In genomic region chr16:11629071-11630030, GRCh38 we compare ENCODE assay signal across 9 cellular contexts. TPM values are rescaled to one million over a fixed set of nuclear protein-coding genes. Genes with fewer than 3 reads are reported as not detected.
DNase-seq lines count a peak whose midpoint lies in the region; FAIRE-seq and TF ChIP-seq lines count a peak whose summit lies in the region.
"Had no signal": no experiment of that assay in that cellular context is flagged by ENCODE, and none has a peak within 500 bp of the region (broad histone marks: within the 10 kb centered on the region; RNA-seq: fewer than 3 reads in every experiment).

No MANE protein-coding gene starts in this region.

- H3K9ac ChIP-seq in SK-N-SH, result no peak overlapping the region

- TF ChIP-seq CTCF in GM06990 (IDR thresholded peaks at IDR 0.05; ENCODE audit: insufficient read depth, low read length, poor library complexity, severe bottlenecking) (no peak), PC-9 (conservative IDR thresholded peaks at IDR 0.05) (no peak), esophagus muscularis mucosa (IDR thresholded peaks at IDR 0.05) (no peak), SK-N-SH (IDR thresholded peaks at IDR 0.05) (no peak)

- TF ChIP-seq RAD21 in SK-N-SH (IDR thresholded peaks at IDR 0.05; ENCODE audit: low read length), result no peak

- DNase-seq in GM06990 (ENCODE audit: extremely low read depth, insufficient read length) (peak; percentile 55), PC-9 (no peak), esophagus muscularis mucosa (ENCODE audit: extremely low spot score) (no peak), posterior vena cava (ENCODE audit: low spot score) (peak; percentile 83), OCI-M2 (lab: John Stamatoyannopoulos, UW; ENCODE audit: unreplicated experiment) (no peak), SK-N-SH (no peak), frontal cortex (ENCODE audit: low spot score in 2 of 2) (no peak)
- DNase-seq in activated CD4-positive, alpha-beta memory T cell treated with anti-CD3 and anti-CD28 coated beads, Interleukin-2, amount 10 ng/mL, durations not matched to agents 7 days and 5 days, result no peak
- DNase-seq: hippocampal formation had no signal

- peaks cover 49% of the 10 kb centered on the region for H3K4me1 ChIP-seq in PC-9 (replicated peaks; ENCODE audit: insufficient read depth)
- peaks cover 10 to 47% (median 40%) of the 10 kb centered on the region in 4 donors for H3K4me1 ChIP-seq in esophagus muscularis mucosa
- H3K4me1 ChIP-seq in SK-N-SH (ENCODE audit: control insufficient read depth in 1 of 2, insufficient read depth in 2 of 2, low read depth in 1 of 2, low read length in 1 of 2), result peaks cover 0 to 6% of the 10 kb centered on the region in 2 experiments; a peak in 1 of 4 replicates

- H3K9me2 ChIP-seq in PC-9 (ENCODE audit: insufficient read depth), result no peaks in the 10 kb centered on the region
- no peaks in the 10 kb centered on the region for H3K9me2 ChIP-seq in SK-N-SH

- H3K27me3 ChIP-seq in GM06990 (replicated peaks; ENCODE audit: control insufficient read depth, insufficient read depth, low read length) (no peaks in the 10 kb centered on the region; the same call in 1 of the 2 replicates), PC-9 (ENCODE audit: insufficient read depth, low read depth) (no peaks in the 10 kb centered on the region), esophagus muscularis mucosa (no peaks in the 10 kb centered on the region), SK-N-SH (ENCODE audit: insufficient read depth) (no peaks in the 10 kb centered on the region)

- H3F3A ChIP-seq in PC-9 (ENCODE audit: insufficient read depth, low read depth) (peaks cover 25% of the 10 kb centered on the region), SK-N-SH (replicated peaks; ENCODE audit: insufficient read depth) (no peaks in the 10 kb centered on the region)

- no peak overlapping the region for H3K27ac Mint-ChIP-seq in activated CD4-positive, alpha-beta memory T cell treated with anti-CD3 and anti-CD28 coated beads, Interleukin-2, amount 10 ng/mL, durations not matched to agents 7 days and 5 days

- H3K27me3 Mint-ChIP-seq in activated CD4-positive, alpha-beta memory T cell treated with anti-CD3 and anti-CD28 coated beads, Interleukin-2, amount 10 ng/mL, durations not matched to agents 7 days and 5 days, result no peaks in the 10 kb centered on the region

- H3K27ac ChIP-seq in PC-9, result peak overlapping the region; percentile 98
- H3K27ac ChIP-seq in esophagus muscularis mucosa (replicated peaks in 1 of 4), result peak overlapping the region; percentile 53 to 70 (median 64)
- H3K27ac ChIP-seq in SK-N-SH (ENCODE audit: low read depth in 2 of 2, low read length in 1 of 2), result no peak overlapping the region

- CTCF ChIA-PET in PC-9 (lab: Charles Lee) (interaction anchor here (0.6 to 0.7 kb wide), 3 partner anchors 14 to 187 kb away, joined by 3 to 10 read pairs (median 5); no protein-coding TSS in a partner anchor), SK-N-SH (lab: Yijun Ruan, JAX) (interaction anchor here (0.7 to 1.0 kb wide), 3 partner anchors 10 to 233 kb away, joined by 3 to 4 read pairs (median 4); no protein-coding TSS in a partner anchor)
- CTCF ChIA-PET in activated CD4-positive, alpha-beta memory T cell treated with anti-CD3 and anti-CD28 coated beads, Interleukin-2, amount 10 ng/mL, durations not matched to agents 7 days and 5 days (lab: Charles Lee), result no interaction called here

- TF ChIP-seq POLR2A in esophagus muscularis mucosa (IDR thresholded peaks at IDR 0.05; ENCODE audit: low read depth), result no peak

- H3K4me3 Mint-ChIP-seq in activated CD4-positive, alpha-beta memory T cell treated with anti-CD3 and anti-CD28 coated beads, Interleukin-2, amount 10 ng/mL, durations not matched to agents 7 days and 5 days, result no peak overlapping the region

- H3K36me3 Mint-ChIP-seq in activated CD4-positive, alpha-beta memory T cell treated with anti-CD3 and anti-CD28 coated beads, Interleukin-2, amount 10 ng/mL, durations not matched to agents 7 days and 5 days (ENCODE audit: low read depth), result no peaks in the 10 kb centered on the region

- no peaks in the 10 kb centered on the region for H3K9me3 ChIP-seq in PC-9 (ENCODE audit: insufficient read depth, low read depth)
- H3K9me3 ChIP-seq in esophagus muscularis mucosa, result no peaks in the 10 kb centered on the region
- H3K9me3 ChIP-seq in SK-N-SH, result no peaks in the 10 kb centered on the region

- no peaks in the 10 kb centered on the region for H4K20me1 ChIP-seq in PC-9 (ENCODE audit: insufficient read depth)
- no peaks in the 10 kb centered on the region for H4K20me1 ChIP-seq in SK-N-SH (ENCODE audit: insufficient read depth)

- 66% methylated on average over 19 of the region's 23 CpGs for WGBS in esophagus muscularis mucosa
- WGBS in SK-N-SH (ENCODE audit: low lambda C conversion rate), result 93% methylated on average over 23 of the region's 23 CpGs

- BruUV-seq in PC-9 (replicated peaks; lab: Mats Ljungman, UMichigan), result no TSS peak

- peak overlapping the region; percentile 53 for H3K4me2 ChIP-seq in PC-9
- H3K4me2 ChIP-seq in SK-N-SH, result no peak overlapping the region

- no peaks in the 10 kb centered on the region for H3K36me3 ChIP-seq in GM06990 (ENCODE audit: control insufficient read depth, insufficient read depth, low read length)
- no peaks in the 10 kb centered on the region for H3K36me3 ChIP-seq in PC-9 (ENCODE audit: low read depth)
- H3K36me3 ChIP-seq in esophagus muscularis mucosa, result no peaks in the 10 kb centered on the region
- H3K36me3 ChIP-seq in SK-N-SH (replicated peaks in 1 of 2; ENCODE audit: control insufficient read depth in 1 of 2, insufficient read depth in 2 of 2, low read length in 1 of 2), result no peaks in the 10 kb centered on the region

- intact Hi-C loops in PC-9 (cut with micrococcal nuclease; ENCODE audit: unreplicated experiment), result no loop called here
- intact Hi-C loops in esophagus muscularis mucosa (cut with DNase I), result no loop called here
- intact Hi-C loops in posterior vena cava (cut with DNase I), result no loop called here

- POLR2A ChIA-PET in PC-9 (lab: Charles Lee; ENCODE audit: unreplicated experiment) (interaction anchor here (0.6 kb wide), 1 partner anchor 34 kb away, joined by 7 read pairs; no protein-coding TSS in a partner anchor), SK-N-SH (lab: Yijun Ruan, JAX) (no interaction called here)
- POLR2A ChIA-PET in activated CD4-positive, alpha-beta memory T cell treated with anti-CD3 and anti-CD28 coated beads, Interleukin-2, amount 10 ng/mL, durations not matched to agents 7 days and 5 days (lab: Charles Lee), result interaction anchor here (0.7 to 1.1 kb wide), 2 partner anchors 8 to 44 kb away, joined by 3 read pairs; no protein-coding TSS in a partner anchor

- TF ChIP-seq EP300 in esophagus muscularis mucosa (IDR thresholded peaks at IDR 0.05) (no peak), SK-N-SH (IDR thresholded peaks at IDR 0.05; ENCODE audit: borderline replicate concordance in 1 of 2, low read depth in 1 of 2, low read length in 1 of 2) (no peak)

- no peaks in the 10 kb centered on the region for H3K79me2 ChIP-seq in PC-9 (ENCODE audit: low read depth)
- H3K79me2 ChIP-seq in SK-N-SH (ENCODE audit: insufficient read depth), result no peaks in the 10 kb centered on the region

- H2AFZ ChIP-seq in PC-9, result no peak overlapping the region
- H2AFZ ChIP-seq in SK-N-SH (ENCODE audit: low read depth), result no peak overlapping the region

- FAIRE-seq in frontal cortex (lab: Jason Lieb, UNC), result no peak

- H3K4me3 ChIP-seq in GM06990 (replicated peaks; ENCODE audit: low read depth, low read length) (no peak overlapping the region), PC-9 (no peak overlapping the region), esophagus muscularis mucosa (no peak overlapping the region), SK-N-SH (ENCODE audit: low read depth in 2 of 2, low read length in 1 of 2) (no peak overlapping the region)

- peaks cover 41% of the 10 kb centered on the region for H3K4me1 Mint-ChIP-seq in activated CD4-positive, alpha-beta memory T cell treated with anti-CD3 and anti-CD28 coated beads, Interleukin-2, amount 10 ng/mL, durations not matched to agents 7 days and 5 days

- H3K9me3 Mint-ChIP-seq in activated CD4-positive, alpha-beta memory T cell treated with anti-CD3 and anti-CD28 coated beads, Interleukin-2, amount 10 ng/mL, durations not matched to agents 7 days and 5 days, result no peaks in the 10 kb centered on the region

TF ChIP-seq in SK-N-SH, 30 proteins besides CTCF, POLR2A, EP300 and RAD21 (continues in another document):
- no peak for TF ChIP-seq MAX (IDR thresholded peaks at IDR 0.05; ENCODE audit: low read depth)
- no peak for TF ChIP-seq SMC3 (IDR thresholded peaks at IDR 0.05; ENCODE audit: low read depth, low read length)
- no peak for TF ChIP-seq USF2 (IDR thresholded peaks at IDR 0.05; ENCODE audit: borderline replicate concordance, low read depth, low read length)
- no peak for TF ChIP-seq FOSL2 (IDR thresholded peaks at IDR 0.05; ENCODE audit: borderline replicate concordance, low read depth)
- TF ChIP-seq MXI1 (IDR thresholded peaks at IDR 0.05; ENCODE audit: low read depth, low read length), result no peak
- no peak for TF ChIP-seq ELF1 (IDR thresholded peaks at IDR 0.05)

RNA-seq across cellular contexts. Expression of gene SNN, which starts 38.9 kb away (rescaled TPM):
- 12.6 and 17.0 TPM in 2 replicates for total RNA-seq in PC-9 (2021)
- 10 to 100 TPM; 30.7 to 66.9 (median 33.6) TPM for total RNA-seq in esophagus muscularis mucosa
- 10 to 100 TPM; 17.9 to 19.7 TPM for total RNA-seq in posterior vena cava
- total RNA-seq in activated CD4-positive, alpha-beta memory T cell treated with anti-CD3 and anti-CD28 coated beads, Interleukin-2, amount 10 ng/mL, durations not matched to agents 7 days and 5 days, result 1 to 10 TPM; 6.2 to 7.3 TPM
- 15.4 and 15.8 TPM in 2 replicates for polyA plus RNA-seq in SK-N-SH (2012; rRNA removed)
- 12.8 and 15.4 TPM in 2 replicates for polyA plus RNA-seq in SK-N-SH (2012; cell fraction: cytosol; rRNA removed)
- 7.2 and 10.5 TPM in 2 replicates for polyA plus RNA-seq in SK-N-SH (2012; cell fraction: nucleus; rRNA removed)
- total RNA-seq in frontal cortex, result 154 TPM

RNA-seq across cellular contexts. Expression of gene LITAF, which starts 42.6 kb away (rescaled TPM):
- total RNA-seq in PC-9 (2021) (232 and 244 TPM in 2 replicates), esophagus muscularis mucosa (10 to 100 TPM; 28.7 to 88.3 (median 36.8) TPM), posterior vena cava (10 to 100 TPM; 70.0 to 76.4 TPM), frontal cortex (8.2 TPM)
- 100 to 1,000 TPM; 149 to 157 TPM for total RNA-seq in activated CD4-positive, alpha-beta memory T cell treated with anti-CD3 and anti-CD28 coated beads, Interleukin-2, amount 10 ng/mL, durations not matched to agents 7 days and 5 days
- polyA plus RNA-seq in SK-N-SH (2012; rRNA removed), result 26.6 and 45.7 TPM in 2 replicates
- 30.2 and 34.1 TPM in 2 replicates for polyA plus RNA-seq in SK-N-SH (2012; cell fraction: cytosol; rRNA removed)
- polyA plus RNA-seq in SK-N-SH (2012; cell fraction: nucleus; rRNA removed), result 12.8 and 22.5 TPM in 2 replicates

Comparison
In these comparisons a context has a peak if more than half of its experiments do, and no peak if none do; other contexts are left out.
1. DNase-seq: peak in GM06990 (single experiment) and posterior vena cava (single experiment); none in PC-9 (0 of 2), esophagus muscularis mucosa (single experiment), OCI-M2 (single experiment), activated CD4-positive, alpha-beta memory T cell treated with anti-CD3 and anti-CD28 coated beads, Interleukin-2, amount 10 ng/mL, durations not matched to agents 7 days and 5 days (single experiment), SK-N-SH (single experiment) and frontal cortex (0 of 2).
2. H3K27ac ChIP-seq: peak in PC-9 (single experiment) and esophagus muscularis mucosa (4 of 4); none in SK-N-SH (0 of 2).